Comparison of ENCODE assay signal across 8 cellular contexts in the genomic region with DNA sequence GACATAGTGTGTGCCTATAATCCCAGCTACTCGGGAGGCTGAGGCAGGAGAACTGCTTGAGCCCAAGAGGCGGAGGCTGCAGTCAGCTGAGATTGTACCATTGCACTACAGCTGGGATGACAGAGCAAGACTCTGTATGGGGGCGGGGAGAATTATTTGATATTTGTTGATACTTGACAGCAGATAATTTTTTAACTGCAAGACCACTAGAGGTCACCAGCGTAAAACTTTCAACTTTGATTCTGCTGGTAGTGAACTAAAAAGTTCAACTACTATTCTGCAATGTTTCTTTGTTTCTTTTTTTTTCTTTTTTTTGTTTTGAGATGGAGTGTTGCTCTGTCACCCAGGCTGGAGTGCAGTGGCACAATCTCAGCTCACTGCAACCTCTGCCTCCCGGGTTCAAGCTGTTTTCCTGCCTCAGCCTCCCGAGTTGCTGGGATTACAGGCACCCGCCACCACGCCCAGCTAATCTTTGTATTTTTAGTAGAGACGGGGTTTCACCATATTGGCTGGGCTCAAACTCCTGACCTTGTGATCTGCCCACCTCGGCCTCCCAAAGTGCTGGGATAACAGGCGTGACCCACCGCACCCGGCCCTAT. TPM values are rescaled to one million over a fixed set of nuclear protein-coding genes. Genes with fewer than 3 reads are reported as not detected.
DNase-seq lines count a peak whose midpoint lies in the region; ATAC-seq, FAIRE-seq and TF ChIP-seq lines count a peak whose summit lies in the region.
"Not testable (repeated sequence)": the region's sequence is repeated elsewhere in the genome, so short reads cannot be mapped to it uniquely, and the experiment has no call there.

No MANE protein-coding gene starts in this region.

- H3K36me3 ChIP-seq in H7 (replicated peaks; ENCODE audit: control insufficient read depth, insufficient read depth, low read length); fibroblast of lung (ENCODE audit: control insufficient read depth, insufficient read depth, low read length): not testable (repeated sequence)

- H3K27ac Mint-ChIP-seq in mesothelial cell of epicardium: not testable (repeated sequence)
- H3K27ac Mint-ChIP-seq in stimulated activated memory B cell treated with anti-CD40 and anti-IgM and Interleukin-4, amounts not matched to agents 10 μg/mL and 1 μg/mL and 100 μg/mL, for 72 hours: peak overlapping the region; percentile 67

- FAIRE-seq in D721Med (lab: Jason Lieb, UNC): not testable (repeated sequence)

- peak; percentile 67 for ATAC-seq in stimulated activated memory B cell treated with anti-CD40 and anti-IgM and Interleukin-4, amounts not matched to agents 10 μg/mL and 1 μg/mL and 100 μg/mL, for 72 hours

- H3K36me3 Mint-ChIP-seq in mesothelial cell of epicardium: not testable (repeated sequence)
- peaks cover 12% of the 10 kb centered on the region for H3K36me3 Mint-ChIP-seq in stimulated activated memory B cell treated with anti-CD40 and anti-IgM and Interleukin-4, amounts not matched to agents 10 μg/mL and 1 μg/mL and 100 μg/mL, for 72 hours

- H3K4me2 ChIP-seq in fibroblast of lung (ENCODE audit: extremely low read depth, insufficient read depth, low read length): not testable (repeated sequence)

- not testable (repeated sequence) for H3K27ac ChIP-seq in fibroblast of lung (ENCODE audit: insufficient read depth, low read length)

- H3K4me1 ChIP-seq in fibroblast of lung (ENCODE audit: control insufficient read depth, extremely low read depth, insufficient read depth, low read length): not testable (repeated sequence)

- H3K27me3 ChIP-seq in H7 (ENCODE audit: control insufficient read depth, insufficient read depth, low read length); fibroblast of lung (ENCODE audit: control insufficient read depth, insufficient read depth, low read length): not testable (repeated sequence)

- not testable (repeated sequence) for H4K20me1 ChIP-seq in fibroblast of lung (ENCODE audit: control insufficient read depth, extremely low read depth, insufficient read depth, low read length)

- H3K79me2 ChIP-seq in fibroblast of lung (ENCODE audit: control insufficient read depth, insufficient read depth, low read length): peaks cover 73% of the 10 kb centered on the region

- H3K4me3 ChIP-seq in H7 (ENCODE audit: insufficient read depth, low read depth, low read length); fibroblast of lung (replicated peaks in 1 of 4; ENCODE audit: control extremely low read depth in 1 of 4, insufficient read depth in 1 of 4, low read depth in 3 of 4, low read length in 4 of 4): not testable (repeated sequence)

- not testable (repeated sequence) for H3K4me3 Mint-ChIP-seq in mesothelial cell of epicardium; stimulated activated memory B cell treated with anti-CD40 and anti-IgM and Interleukin-4, amounts not matched to agents 10 μg/mL and 1 μg/mL and 100 μg/mL, for 72 hours

- not testable (repeated sequence) for H3K9ac ChIP-seq in fibroblast of lung (ENCODE audit: insufficient read depth, low read length)

- H2AFZ ChIP-seq in fibroblast of lung (ENCODE audit: low read length): not testable (repeated sequence)

- H3K27me3 Mint-ChIP-seq in mesothelial cell of epicardium (ENCODE audit: low read depth); stimulated activated memory B cell treated with anti-CD40 and anti-IgM and Interleukin-4, amounts not matched to agents 10 μg/mL and 1 μg/mL and 100 μg/mL, for 72 hours: not testable (repeated sequence)

- not testable (repeated sequence) for H3K4me1 Mint-ChIP-seq in mesothelial cell of epicardium
- H3K4me1 Mint-ChIP-seq in stimulated activated memory B cell treated with anti-CD40 and anti-IgM and Interleukin-4, amounts not matched to agents 10 μg/mL and 1 μg/mL and 100 μg/mL, for 72 hours: peaks cover 53% of the 10 kb centered on the region

- H3K9me3 ChIP-seq in fibroblast of lung (ENCODE audit: control insufficient read depth, insufficient read depth, low read depth, low read length): not testable (repeated sequence)

- TF ChIP-seq CTCF in D721Med (IDR thresholded peaks at IDR 0.05; ENCODE audit: insufficient read depth, missing control alignments) (peak; percentile 64), fibroblast of lung (conservative IDR thresholded peaks at IDR 0.05 in 1 of 2, IDR thresholded peaks at IDR 0.05 in 1 of 2; ENCODE audit: low read depth in 1 of 2, low read length in 2 of 2) (peak; percentile 41 to 55), mesothelial cell of epicardium (IDR thresholded peaks at IDR 0.05; ENCODE audit: unreplicated experiment) (peak; percentile 34)

- DNase-seq in D721Med (ENCODE audit: insufficient read length, low spot score); mesothelial cell of epicardium (ENCODE audit: low spot score in 2 of 2, unreplicated experiment in 2 of 2): not testable (repeated sequence)
- DNase-seq in H7: peak; percentile 29
- DNase-seq in NCI-H1105 (lab: John Stamatoyannopoulos, UW): peak; percentile 13
- DNase-seq in SHP77 (lab: John Stamatoyannopoulos, UW): peak; percentile 48 to 52
- DNase-seq in activated naive CD4-positive, alpha-beta T cell treated with Interleukin-2 at 50 U/mL for 16 hours: peak; percentile 40
- peak; percentile 66 to 86 for DNase-seq in fibroblast of lung (ENCODE audit: low read depth in 2 of 2)

- H3K9me3 Mint-ChIP-seq in mesothelial cell of epicardium; stimulated activated memory B cell treated with anti-CD40 and anti-IgM and Interleukin-4, amounts not matched to agents 10 μg/mL and 1 μg/mL and 100 μg/mL, for 72 hours: not testable (repeated sequence)

RNA-seq across cellular contexts. Expression of gene AP4S1, which starts 45.2 kb away (rescaled TPM):
- 2.7 and 4.1 TPM in 2 replicates for total RNA-seq in H7 (2014; rRNA removed; shearing (Covaris generic))
- total RNA-seq in fibroblast of lung (5.4 and 5.6 TPM in 2 replicates), mesothelial cell of epicardium (9.3 to 11.6 TPM (median 10.4 TPM) in 3 replicates)
- 6.4 and 7.1 TPM in 2 replicates for polyA plus RNA-seq in fibroblast of lung
- polyA plus RNA-seq in fibroblast of lung (2012): 5.5 and 6.0 TPM in 2 replicates
- 2.4 and 3.3 TPM in 2 replicates for polyA minus RNA-seq in fibroblast of lung (ENCODE audit: low replicate concordance)

RNA-seq across cellular contexts. Expression of gene STRN3, which starts 46.0 kb away (rescaled TPM):
- total RNA-seq in H7 (2014; rRNA removed; shearing (Covaris generic)): 42.8 and 55.5 TPM in 2 replicates
- total RNA-seq in fibroblast of lung: 76.5 and 88.2 TPM in 2 replicates
- polyA plus RNA-seq in fibroblast of lung: 33.2 and 42.0 TPM in 2 replicates
- 24.1 and 26.5 TPM in 2 replicates for polyA plus RNA-seq in fibroblast of lung (2012)
- polyA minus RNA-seq in fibroblast of lung (ENCODE audit: low replicate concordance): 10.5 and 20.8 TPM in 2 replicates
- total RNA-seq in mesothelial cell of epicardium: 58.1 to 60.6 TPM (median 59.9 TPM) in 3 replicates
